Comparison of ENCODE assay signal across 12 cellular contexts in genomic region chr12:131869871-131870418, GRCh38. TPM values are rescaled to one million over a fixed set of nuclear protein-coding genes. Genes with fewer than 3 reads are reported as not detected.
A peak's percentile ranks its signal among the peaks of the same experiment; 100 is the strongest.
DNase-seq lines count a peak whose midpoint lies in the region; ATAC-seq, FAIRE-seq and TF ChIP-seq lines count a peak whose summit lies in the region.
"Had no signal": no experiment of that assay in that cellular context is flagged by ENCODE, and none has a peak within 500 bp of the region (broad histone marks: within the 10 kb centered on the region; RNA-seq: fewer than 3 reads in every experiment).

No MANE protein-coding gene starts in this region.

- no peaks in the 10 kb centered on the region for H3K9me1 ChIP-seq in K562 (ENCODE audit: control insufficient read depth, insufficient read depth, low read length)

- H3K4me3 Mint-ChIP-seq in Caco-2 (ENCODE audit: unreplicated experiment), result no peak overlapping the region
- H3K4me3 Mint-ChIP-seq in endothelial cell (ENCODE audit: unreplicated experiment), result no peak overlapping the region
- H3K4me3 Mint-ChIP-seq: central memory CD8-positive, alpha-beta T cell had no signal

- TF ChIP-seq POLR2A in K562 (conservative IDR thresholded peaks at IDR 0.05), result no peak

- peak overlapping the region; percentile 93 for H3K27ac Mint-ChIP-seq in Caco-2 (ENCODE audit: unreplicated experiment)
- H3K27ac Mint-ChIP-seq in endothelial cell (ENCODE audit: unreplicated experiment), result no peak overlapping the region

- peak; percentile 44 for ATAC-seq in K562
- no peak for ATAC-seq in GM19455 (IDR thresholded peaks at IDR 0.05; ENCODE audit: unreplicated experiment)
- no peak for ATAC-seq in HG03460 (IDR thresholded peaks at IDR 0.05; ENCODE audit: unreplicated experiment)

- H3K9me3 Mint-ChIP-seq in Caco-2 (ENCODE audit: unreplicated experiment) (no peaks in the 10 kb centered on the region), endothelial cell (ENCODE audit: unreplicated experiment) (peaks cover 4% of the 10 kb centered on the region)
- H3K9me3 Mint-ChIP-seq: central memory CD8-positive, alpha-beta T cell had no signal

- H3K9ac ChIP-seq in K562 (ENCODE audit: insufficient read depth in 1 of 2, low read depth in 2 of 2, low read length in 2 of 2), result no peak overlapping the region

- peaks cover 13% of the 10 kb centered on the region for H3K36me3 Mint-ChIP-seq in Caco-2 (ENCODE audit: insufficient read depth, unreplicated experiment)
- peaks cover 3% of the 10 kb centered on the region for H3K36me3 Mint-ChIP-seq in endothelial cell (ENCODE audit: low read depth, unreplicated experiment)

- DNase-seq in Caco-2 (no peak), MG63 (peak; percentile 59), K562 (ENCODE audit: extremely low read depth in 1 of 4, low spot score in 3 of 4) (peak in 1 of 4 experiments; percentile 6), left kidney (ENCODE audit: low read depth, low spot score) (peak; percentile 53), endothelial cell (ENCODE audit: low spot score) (no peak), GM10248 (ENCODE audit: extremely low spot score) (no peak)
- DNase-seq: heart right ventricle, NCI-H187 had no signal

- FAIRE-seq in K562 (lab: Jason Lieb, UNC), result no peak

- TF ChIP-seq CTCF in Caco-2 (IDR thresholded peaks at IDR 0.05; ENCODE audit: insufficient read depth in 1 of 2, low read depth in 1 of 2, low read length in 1 of 2, severe bottlenecking in 1 of 2, unreplicated experiment in 1 of 2) (no peak), K562 (IDR thresholded peaks at IDR 0.05 in 2 of 3, conservative IDR thresholded peaks at IDR 0.05 in 1 of 3; ENCODE audit: insufficient read depth in 2 of 3, low read depth in 1 of 3, low read length in 3 of 3) (no peak), endothelial cell (IDR thresholded peaks at IDR 0.05; ENCODE audit: unreplicated experiment) (no peak), GM10248 (IDR thresholded peaks at IDR 0.05; ENCODE audit: control extremely low read depth, extremely low read depth, low read depth, missing control alignments) (no peak)

- intact Hi-C loops in Caco-2 (cut with micrococcal nuclease; ENCODE audit: unreplicated experiment) (no loop called here), K562 (cut with micrococcal nuclease) (no loop called here)

- H3K9me3 ChIP-seq in Caco-2, result no peaks in the 10 kb centered on the region
- H3K9me3 ChIP-seq in MG63, result 0 out of 2 replicates have a peak, but pooled peaks cover 4% of the 10 kb centered on the region
- no peaks in the 10 kb centered on the region for H3K9me3 ChIP-seq in K562 (replicated peaks; ENCODE audit: control insufficient read depth, insufficient read depth, low read depth, low read length)
- H3K9me3 ChIP-seq: thoracic aorta had no signal

- CTCF ChIA-PET in Caco-2 (lab: Charles Lee), result no interaction called here
- CTCF ChIA-PET in K562 (lab: Yijun Ruan, JAX; ENCODE audit: low intra/inter-chr PET ratio), result no interaction called here
- CTCF ChIA-PET in GM10248 (lab: Yijun Ruan, JAX), result no interaction called here

- H4K20me1 ChIP-seq in K562 (replicated peaks; ENCODE audit: control insufficient read depth, insufficient read depth, low read length), result no peaks in the 10 kb centered on the region

- no peak overlapping the region for H3K27ac ChIP-seq in K562 (ENCODE audit: extremely low read depth, low read depth, low read length)
- H3K27ac ChIP-seq: heart right ventricle, thoracic aorta had no signal

- no peak for TF ChIP-seq EP300 in K562 (IDR thresholded peaks at IDR 0.05; ENCODE audit: low read length)

- H3K27me3 Mint-ChIP-seq in Caco-2 (ENCODE audit: insufficient read depth, unreplicated experiment), result no peaks in the 10 kb centered on the region
- peaks cover 10% of the 10 kb centered on the region for H3K27me3 Mint-ChIP-seq in endothelial cell (ENCODE audit: unreplicated experiment)
- H3K27me3 Mint-ChIP-seq: central memory CD8-positive, alpha-beta T cell had no signal

- H3K36me3 ChIP-seq in Caco-2 (ENCODE audit: control insufficient read depth, insufficient read depth, low read length) (no peaks in the 10 kb centered on the region), MG63 (no peaks in the 10 kb centered on the region), K562 (ENCODE audit: control insufficient read depth, insufficient read depth, low read length) (no peaks in the 10 kb centered on the region)
- H3K36me3 ChIP-seq: heart right ventricle, thoracic aorta had no signal

- H3K4me1 Mint-ChIP-seq in Caco-2 (ENCODE audit: low read depth, unreplicated experiment), result peaks cover 12% of the 10 kb centered on the region
- peaks cover 2% of the 10 kb centered on the region for H3K4me1 Mint-ChIP-seq in endothelial cell (ENCODE audit: unreplicated experiment)
- H3K4me1 Mint-ChIP-seq: central memory CD8-positive, alpha-beta T cell had no signal

- no peak for TF ChIP-seq RAD21 in K562 (CRISPR knock-in tag; conservative IDR thresholded peaks at IDR 0.05 in 1 of 2, IDR thresholded peaks at IDR 0.05 in 1 of 2)

- BruUV-seq in Caco-2 (replicated peaks; lab: Mats Ljungman, UMichigan) (no TSS peak), K562 (replicated peaks; lab: Mats Ljungman, UMichigan) (no TSS peak)

- H3K79me2 ChIP-seq in K562 (ENCODE audit: control insufficient read depth, insufficient read depth, low read length), result no peaks in the 10 kb centered on the region

- POLR2A ChIA-PET in Caco-2 (lab: Charles Lee), result no interaction called here
- POLR2A ChIA-PET in K562 (lab: Yijun Ruan, JAX), result interaction anchor here (1.3 kb wide), 1 partner anchor 8 kb away, joined by 7 read pairs; no protein-coding TSS in a partner anchor
- POLR2A ChIA-PET in GM10248 (lab: Yijun Ruan, JAX), result no interaction called here

- 22% methylated on average over 16 of the region's 16 CpGs for WGBS in K562 (ENCODE audit: insufficient coverage, low coverage, missing lambda C conversion rate)

- H3K4me2 ChIP-seq in K562 (ENCODE audit: insufficient read depth, low read length), result no peak overlapping the region

- H3K4me1 ChIP-seq in Caco-2 (peaks cover 11% of the 10 kb centered on the region), K562 (replicated peaks in 1 of 2; ENCODE audit: control insufficient read depth in 2 of 2, insufficient read depth in 2 of 2, low read length in 2 of 2) (peaks cover 0 to 15% of the 10 kb centered on the region in 2 experiments; a peak in 2 of 5 replicates)

- H3K4me3 ChIP-seq in Caco-2 (ENCODE audit: low read depth, low read length) (no peak overlapping the region), MG63 (no peak overlapping the region), K562 (no peak overlapping the region)
- H3K4me3 ChIP-seq: heart right ventricle, thoracic aorta had no signal

- H3K27me3 ChIP-seq in Caco-2 (replicated peaks; ENCODE audit: control insufficient read depth, insufficient read depth, low read length), result no peaks in the 10 kb centered on the region
- no peaks in the 10 kb centered on the region for H3K27me3 ChIP-seq in MG63
- H3K27me3 ChIP-seq in K562 (ENCODE audit: control insufficient read depth in 2 of 2, insufficient read depth in 2 of 2, low read length in 2 of 2), result no peaks in the 10 kb centered on the region
- H3K27me3 ChIP-seq: heart right ventricle had no signal

- peak overlapping the region; percentile 20; the same call in 1 of the 2 replicates for H2AFZ ChIP-seq in K562 (ENCODE audit: low read depth, low read length)

- in situ Hi-C loops in K562 (cut with MboI), result no loop called here

RNA-seq across cellular contexts. Expression of gene ULK1, which starts 24.5 kb away (rescaled TPM):
- 61.1 and 63.8 TPM in 2 replicates for total RNA-seq in Caco-2 (2022)
- total RNA-seq in MG63 (2014; rRNA removed; shearing (Covaris generic); ENCODE audit: low replicate concordance), result 7.6 and 8.1 TPM in 2 replicates
- total RNA-seq in K562 (2011; cell fraction: chromatin; rRNA removed; ENCODE audit: low replicate concordance), result 40.7 and 125 TPM in 2 replicates
- 72.5 and 83.8 TPM in 2 replicates for total RNA-seq in K562 (2011; cell fraction: nucleolus; rRNA removed)
- 47.5 and 50.5 TPM in 2 replicates for total RNA-seq in K562 (2011; cell fraction: nucleoplasm; rRNA removed)
- total RNA-seq in K562 (2014; rRNA removed), result 4.2 and 5.6 TPM in 2 replicates
- total RNA-seq in K562 (2014; rRNA removed; fragmentation: Illumina TruSeq; extraction: Trizol), result 0.83 and 0.98 TPM in 2 replicates
- 2.0 and 3.6 TPM in 2 replicates for total RNA-seq in K562 (2015; rRNA removed; fragmentation: Illumina TruSeq; extraction: Trizol)
- 17.3 and 29.4 TPM in 2 replicates for total RNA-seq in K562 (2021)
- 3.2 and 6.2 TPM in 2 replicates for polyA plus RNA-seq in K562 (2011; rRNA removed)
- polyA plus RNA-seq in K562 (2011; cell fraction: cytosol; rRNA removed), result 2.1 and 4.1 TPM in 2 replicates
- 62.1 and 86.4 TPM in 2 replicates for polyA plus RNA-seq in K562 (2011; cell fraction: nucleus; rRNA removed)
- polyA plus RNA-seq in K562 (2012), result 12.1 and 39.2 TPM in 2 replicates
- polyA plus RNA-seq in K562 (2014; fragmentation: Illumina TruSeq; extraction: Trizol), result 2.5 and 9.1 TPM in 2 replicates
- under 1 TPM; 0.15 to 0.29 TPM for polyA plus RNA-seq in K562 (2014; fragmentation: Nextera tagmentation; extraction: Ambion mirVana)
- polyA plus RNA-seq in K562 (2014; rRNA removed), result 13.2 and 16.9 TPM in 2 replicates
- 1.3 and 1.8 TPM in 2 replicates for polyA minus RNA-seq in K562 (2011; rRNA and poly(A)+ RNA removed)
- polyA minus RNA-seq in K562 (2011; cell fraction: cytosol; rRNA and poly(A)+ RNA removed), result 3.1 and 11.4 TPM in 2 replicates
- 15.5 and 15.9 TPM in 2 replicates for polyA minus RNA-seq in K562 (2011; cell fraction: nucleus; rRNA and poly(A)+ RNA removed)
- total RNA-seq in endothelial cell (ENCODE audit: unreplicated experiment), result 53.7 TPM

RNA-seq across cellular contexts. Expression of gene MMP17, which starts 41.8 kb away (rescaled TPM):
- total RNA-seq in Caco-2 (2022), result 3.6 and 4.6 TPM in 2 replicates
- 10.4 and 10.8 TPM in 2 replicates for total RNA-seq in MG63 (2014; rRNA removed; shearing (Covaris generic); ENCODE audit: low replicate concordance)
- 65.7 and 167 TPM in 2 replicates for total RNA-seq in K562 (2011; cell fraction: chromatin; rRNA removed; ENCODE audit: low replicate concordance)
- 84.0 and 92.2 TPM in 2 replicates for total RNA-seq in K562 (2011; cell fraction: nucleolus; rRNA removed)
- total RNA-seq in K562 (2011; cell fraction: nucleoplasm; rRNA removed), result 68.9 and 73.7 TPM in 2 replicates
- 12.7 and 17.5 TPM in 2 replicates for total RNA-seq in K562 (2014; rRNA removed)
- 0.93 and 1.1 TPM in 2 replicates for total RNA-seq in K562 (2014; rRNA removed; fragmentation: Illumina TruSeq; extraction: Trizol)
- 4.0 and 4.6 TPM in 2 replicates for total RNA-seq in K562 (2015; rRNA removed; fragmentation: Illumina TruSeq; extraction: Trizol)
- 18.0 and 20.1 TPM in 2 replicates for total RNA-seq in K562 (2021)
- polyA plus RNA-seq in K562 (2011; rRNA removed), result 17.1 and 57.8 TPM in 2 replicates
- 29.3 and 39.3 TPM in 2 replicates for polyA plus RNA-seq in K562 (2011; cell fraction: cytosol; rRNA removed)
- 170 and 193 TPM in 2 replicates for polyA plus RNA-seq in K562 (2011; cell fraction: nucleus; rRNA removed)
- polyA plus RNA-seq in K562 (2012), result 17.2 and 26.5 TPM in 2 replicates
- polyA plus RNA-seq in K562 (2014; fragmentation: Illumina TruSeq; extraction: Trizol), result 5.0 and 11.6 TPM in 2 replicates
- not detected for polyA plus RNA-seq in K562 (2014; fragmentation: Nextera tagmentation; extraction: Ambion mirVana)
- 21.2 and 24.1 TPM in 2 replicates for polyA plus RNA-seq in K562 (2014; rRNA removed)
- 4.9 and 7.1 TPM in 2 replicates for polyA minus RNA-seq in K562 (2011; rRNA and poly(A)+ RNA removed)
- 13.5 and 30.6 TPM in 2 replicates for polyA minus RNA-seq in K562 (2011; cell fraction: cytosol; rRNA and poly(A)+ RNA removed)
- 25.7 and 56.9 TPM in 2 replicates for polyA minus RNA-seq in K562 (2011; cell fraction: nucleus; rRNA and poly(A)+ RNA removed)
- 6.3 TPM for total RNA-seq in endothelial cell (ENCODE audit: unreplicated experiment)

RNA-seq across cellular contexts. Expression of gene PUS1, which starts 59.1 kb away (rescaled TPM):
- 65.6 and 71.9 TPM in 2 replicates for total RNA-seq in Caco-2 (2022)
- total RNA-seq in MG63 (2014; rRNA removed; shearing (Covaris generic); ENCODE audit: low replicate concordance), result 55.1 and 91.2 TPM in 2 replicates
- 97.0 and 232 TPM in 2 replicates for total RNA-seq in K562 (2011; cell fraction: chromatin; rRNA removed; ENCODE audit: low replicate concordance)
- total RNA-seq in K562 (2011; cell fraction: nucleolus; rRNA removed), result 140 and 151 TPM in 2 replicates
- 123 and 134 TPM in 2 replicates for total RNA-seq in K562 (2011; cell fraction: nucleoplasm; rRNA removed)
- 35.6 and 53.2 TPM in 2 replicates for total RNA-seq in K562 (2014; rRNA removed)
- 13.6 and 16.4 TPM in 2 replicates for total RNA-seq in K562 (2014; rRNA removed; fragmentation: Illumina TruSeq; extraction: Trizol)
- 29.7 and 30.0 TPM in 2 replicates for total RNA-seq in K562 (2015; rRNA removed; fragmentation: Illumina TruSeq; extraction: Trizol)
- total RNA-seq in K562 (2021), result 79.3 and 90.8 TPM in 2 replicates
- 27.9 and 36.5 TPM in 2 replicates for polyA plus RNA-seq in K562 (2011; rRNA removed)
- 28.1 and 41.6 TPM in 2 replicates for polyA plus RNA-seq in K562 (2011; cell fraction: cytosol; rRNA removed)
- 56.2 and 84.8 TPM in 2 replicates for polyA plus RNA-seq in K562 (2011; cell fraction: nucleus; rRNA removed)
- polyA plus RNA-seq in K562 (2012), result 37.5 and 51.4 TPM in 2 replicates
- 30.3 and 39.8 TPM in 2 replicates for polyA plus RNA-seq in K562 (2014; fragmentation: Illumina TruSeq; extraction: Trizol)
- polyA plus RNA-seq in K562 (2014; fragmentation: Nextera tagmentation; extraction: Ambion mirVana), result 1 to 10 TPM; 1.9 to 3.8 TPM
- polyA plus RNA-seq in K562 (2014; rRNA removed), result 71.4 and 73.4 TPM in 2 replicates
- polyA minus RNA-seq in K562 (2011; rRNA and poly(A)+ RNA removed), result 16.8 and 21.8 TPM in 2 replicates
- polyA minus RNA-seq in K562 (2011; cell fraction: cytosol; rRNA and poly(A)+ RNA removed), result 30.8 and 32.0 TPM in 2 replicates
- 27.3 and 32.4 TPM in 2 replicates for polyA minus RNA-seq in K562 (2011; cell fraction: nucleus; rRNA and poly(A)+ RNA removed)
- 25.8 TPM for total RNA-seq in endothelial cell (ENCODE audit: unreplicated experiment)

Comparison
In these comparisons a context has a peak if more than half of its experiments do, and no peak if none do; other contexts are left out.
1. DNase-seq: peak in MG63 (single experiment) and left kidney (single experiment); none in Caco-2 (0 of 2), endothelial cell (single experiment) and GM10248 (single experiment).